ENCODE assay signal across 23 cellular contexts in the genomic region with DNA sequence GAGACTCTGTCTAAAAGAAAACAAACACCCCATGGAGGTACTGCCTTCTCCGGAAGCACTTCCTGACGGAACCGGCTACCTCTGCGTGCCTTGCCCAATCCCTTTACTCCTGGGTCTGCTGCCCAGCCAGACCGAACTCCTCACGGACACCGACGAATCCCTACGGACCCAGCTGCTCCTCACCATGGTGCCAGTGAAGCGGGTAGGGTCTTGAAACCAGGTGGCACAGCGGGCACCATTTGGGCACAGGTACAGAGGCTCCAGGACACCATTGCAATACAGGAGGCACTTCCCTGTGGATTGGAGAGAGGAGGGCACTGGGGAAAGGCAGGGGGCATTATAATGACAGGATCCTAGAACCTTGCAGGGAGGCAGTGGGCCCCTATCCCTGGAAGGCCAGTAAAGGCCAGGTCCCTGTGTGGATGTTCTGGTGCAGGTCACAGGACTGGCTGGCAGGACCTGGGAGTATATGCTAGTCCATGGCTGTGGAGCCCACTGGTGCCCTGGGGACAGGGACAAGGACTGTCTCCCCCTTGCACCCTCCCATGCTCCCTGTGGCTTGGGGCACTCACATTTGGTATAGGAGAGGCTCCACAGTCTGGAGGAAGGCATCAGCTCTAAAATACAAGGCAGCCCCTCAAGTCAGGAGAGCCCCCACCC. TPM values are rescaled to one million over a fixed set of nuclear protein-coding genes. Genes with fewer than 3 reads are reported as not detected.
DNase-seq lines count a peak whose midpoint lies in the region; ATAC-seq and TF ChIP-seq lines count a peak whose summit lies in the region.
"Had no signal": no experiment of that assay in that cellular context is flagged by ENCODE, and none has a peak within 500 bp of the region (broad histone marks: within the 10 kb centered on the region; RNA-seq: fewer than 3 reads in every experiment).

No MANE protein-coding gene starts in this region.

- H3K4me1 ChIP-seq in HCT116 (ENCODE audit: control insufficient read depth in 1 of 2, insufficient read depth in 2 of 2, low read length in 2 of 2): peaks cover 1 to 17% of the 10 kb centered on the region in 2 experiments; a peak in 3 of 4 replicates
- H3K4me1 ChIP-seq in left lung: peaks cover 16 to 36% of the 10 kb centered on the region in 2 donors

- no peaks in the 10 kb centered on the region for H3K9me3 ChIP-seq in HCT116 (ENCODE audit: control insufficient read depth in 1 of 2, insufficient read depth in 1 of 2, low read depth in 1 of 2, low read length in 2 of 2)
- no peaks in the 10 kb centered on the region for H3K9me3 ChIP-seq in left lung
- H3K9me3 ChIP-seq: esophagus squamous epithelium, right atrium auricular region, thyroid gland had no signal

- no peaks in the 10 kb centered on the region for H3K9me2 ChIP-seq in HCT116 (ENCODE audit: insufficient read depth)

- CTCF ChIA-PET in HCT116 (lab: Charles Lee): no interaction called here

- TF ChIP-seq POLR2A in HCT116 (IDR thresholded peaks at IDR 0.05; ENCODE audit: borderline replicate concordance, extremely low read depth, insufficient read depth, insufficient read length): no peak

- ATAC-seq in Right ventricle myocardium inferior: no peak
- no peak for ATAC-seq in Right ventricle myocardium superior (ENCODE audit: poor library complexity)
- ATAC-seq in HCT116: no peak
- ATAC-seq in stimulated activated effector memory CD8-positive, alpha-beta T cell treated with anti-CD3 and anti-CD28 coated beads, Interleukin-12 subunit alpha, Interleukin-12 subunit beta, amount 100 ng/mL, for 72 hours: no peak
- ATAC-seq in left lung: no peak
- ATAC-seq: activated CD8-positive, alpha-beta memory T cell treated with anti-CD3 and anti-CD28 coated beads, Interleukin-2, amount 10 ng/mL, durations not matched to agents 7 days and 5 days; GM23338; stimulated activated memory B cell treated with anti-CD40 and anti-IgM and Interleukin-4, amounts not matched to agents 10 μg/mL and 1 μg/mL and 100 μg/mL, for 72 hours had no signal

- peaks cover 24% of the 10 kb centered on the region for H3K4me1 Mint-ChIP-seq in brain
- peaks cover 39% of the 10 kb centered on the region for H3K4me1 Mint-ChIP-seq in stimulated activated effector memory CD8-positive, alpha-beta T cell treated with anti-CD3 and anti-CD28 coated beads, Interleukin-12 subunit alpha, Interleukin-12 subunit beta, amount 100 ng/mL, for 72 hours

- no peak for TF ChIP-seq CTCF in HCT116 (IDR thresholded peaks at IDR 0.05 in 2 of 3, conservative IDR thresholded peaks at IDR 0.05 in 1 of 3; ENCODE audit: borderline replicate concordance in 1 of 3, insufficient read depth in 1 of 3, low read depth in 2 of 3, low read length in 2 of 3)
- TF ChIP-seq CTCF in brain (conservative IDR thresholded peaks at IDR 0.05): no peak
- TF ChIP-seq CTCF in left lung (IDR thresholded peaks at IDR 0.05): no peak

- RAD21 ChIA-PET in HCT116 (lab: Charles Lee; ENCODE audit: low non-redundant PET in 1 of 2, low total read pairs in 2 of 2, uncharacterized antibody in 2 of 2, unreplicated experiment in 2 of 2): no interaction called here

- POLR2A ChIA-PET in HCT116 (lab: Charles Lee): no interaction called here

- H2AFZ ChIP-seq in HCT116 (ENCODE audit: low read depth, low read length, poor library complexity, severe bottlenecking): no peak overlapping the region
- H2AFZ ChIP-seq: GM23338 had no signal

- H3K36me3 Mint-ChIP-seq in brain: peaks cover 13% of the 10 kb centered on the region
- peaks cover 32% of the 10 kb centered on the region for H3K36me3 Mint-ChIP-seq in stimulated activated effector memory CD8-positive, alpha-beta T cell treated with anti-CD3 and anti-CD28 coated beads, Interleukin-12 subunit alpha, Interleukin-12 subunit beta, amount 100 ng/mL, for 72 hours

- no peaks in the 10 kb centered on the region for H3K27me3 ChIP-seq in HCT116 (ENCODE audit: insufficient read depth, low read length)
- H3K27me3 ChIP-seq in left lung: peaks cover under 1 to 12% of the 10 kb centered on the region in 2 donors
- H3K27me3 ChIP-seq: right atrium auricular region, thyroid gland had no signal

- BruUV-seq in HCT116 (replicated peaks; lab: Mats Ljungman, UMichigan): no TSS peak

- intact Hi-C loops in Right ventricle myocardium inferior (cut with DNase I): no loop called here
- intact Hi-C loops in Right ventricle myocardium superior (cut with DNase I): no loop called here
- intact Hi-C loops in HCT116 (cut with micrococcal nuclease): no loop called here
- intact Hi-C loops in left lung (cut with DNase I): loop anchor here in 1 of 2 donors (10.0 kb wide), 1 partner anchor 108 kb away; a partner anchor contains a TSS

- DNase-seq in Right ventricle myocardium inferior (ENCODE audit: missing footprints): peak; percentile 64
- no peak for DNase-seq in Right ventricle myocardium superior
- DNase-seq in HCT116 (ENCODE audit: low read depth, low spot score): no peak
- DNase-seq in stimulated activated effector memory CD8-positive, alpha-beta T cell treated with anti-CD3 and anti-CD28 coated beads, Interleukin-12 subunit alpha, Interleukin-12 subunit beta, amount 100 ng/mL, for 72 hours (ENCODE audit: low spot score in 2 of 2): no peak
- DNase-seq in left lung: no peak
- no peak for DNase-seq in amygdala (lab: John Stamatoyannopoulos, UW)
- DNase-seq: activated CD8-positive, alpha-beta memory T cell treated with anti-CD3 and anti-CD28 coated beads, Interleukin-2, amount 10 ng/mL, durations not matched to agents 7 days and 5 days; activated gamma-delta T cell treated with Interleukin-2 at 50 U/mL for 16 hours; effector CD8-positive, alpha-beta T cell; esophagus squamous epithelium; midbrain; NCI-H1436; NCI-H524 treated with DMSO at 0.1 percent for 48 hours; nucleus accumbens; SHP77 treated with DMSO at 0.1 percent for 48 hours; thyroid gland; WERI-Rb-1 had no signal

- H3K4me3 ChIP-seq in HCT116 (replicated peaks in 1 of 2; ENCODE audit: low read depth in 1 of 2, low read length in 2 of 2): no peak overlapping the region
- H3K4me3 ChIP-seq in left lung: no peak overlapping the region
- H3K4me3 ChIP-seq: GM23338, right atrium auricular region, thyroid gland had no signal

- peak overlapping the region; percentile 77; the same call in 1 of the 2 replicates for H3K4me2 ChIP-seq in HCT116 (ENCODE audit: low read length)
- H3K4me2 ChIP-seq: GM23338 had no signal

- H3K27me3 Mint-ChIP-seq in brain: peaks cover 18% of the 10 kb centered on the region

- no peak overlapping the region for H3K27ac Mint-ChIP-seq in brain
- no peak overlapping the region for H3K27ac Mint-ChIP-seq in stimulated activated effector memory CD8-positive, alpha-beta T cell treated with anti-CD3 and anti-CD28 coated beads, Interleukin-12 subunit alpha, Interleukin-12 subunit beta, amount 100 ng/mL, for 72 hours
- H3K27ac Mint-ChIP-seq: activated CD8-positive, alpha-beta memory T cell treated with anti-CD3 and anti-CD28 coated beads, Interleukin-2, amount 10 ng/mL, durations not matched to agents 7 days and 5 days; GM23338; stimulated activated memory B cell treated with anti-CD40 and anti-IgM and Interleukin-4, amounts not matched to agents 10 μg/mL and 1 μg/mL and 100 μg/mL, for 72 hours had no signal

- H3K9me3 Mint-ChIP-seq in brain: peaks cover 0 to 7% (median under 1%) of the 10 kb centered on the region in 5 experiments
- H3K9me3 Mint-ChIP-seq in stimulated activated effector memory CD8-positive, alpha-beta T cell treated with anti-CD3 and anti-CD28 coated beads, Interleukin-12 subunit alpha, Interleukin-12 subunit beta, amount 100 ng/mL, for 72 hours: no peaks in the 10 kb centered on the region
- H3K9me3 Mint-ChIP-seq: GM23338; stimulated activated memory B cell treated with anti-CD40 and anti-IgM and Interleukin-4, amounts not matched to agents 10 μg/mL and 1 μg/mL and 100 μg/mL, for 72 hours had no signal

- H3K9ac ChIP-seq in HCT116 (ENCODE audit: low read length): no peak overlapping the region

- peak overlapping the region in 4 of 5 experiments; percentile 27 to 86 (median 62) for H3K4me3 Mint-ChIP-seq in brain
- H3K4me3 Mint-ChIP-seq in stimulated activated effector memory CD8-positive, alpha-beta T cell treated with anti-CD3 and anti-CD28 coated beads, Interleukin-12 subunit alpha, Interleukin-12 subunit beta, amount 100 ng/mL, for 72 hours: peak overlapping the region; percentile 91
- H3K4me3 Mint-ChIP-seq: activated CD8-positive, alpha-beta memory T cell treated with anti-CD3 and anti-CD28 coated beads, Interleukin-2, amount 10 ng/mL, durations not matched to agents 7 days and 5 days had no signal

- H3K27ac ChIP-seq in HCT116 (ENCODE audit: low read depth, low read length) (no peak overlapping the region; the same call in 1 of the 2 replicates), left lung (no peak overlapping the region)
- H3K27ac ChIP-seq: esophagus squamous epithelium, right atrium auricular region, thyroid gland, WERI-Rb-1 had no signal

- no peak for TF ChIP-seq RAD21 in HCT116 (IDR thresholded peaks at IDR 0.05; ENCODE audit: low read depth)

- H3K79me2 ChIP-seq in HCT116 (ENCODE audit: insufficient read depth, low read length): peaks cover 55% of the 10 kb centered on the region

- H4K20me1 ChIP-seq in HCT116 (ENCODE audit: insufficient read depth): no peaks in the 10 kb centered on the region

- H3K36me3 ChIP-seq in HCT116 (ENCODE audit: control insufficient read depth in 1 of 2, insufficient read depth in 2 of 2, low read length in 2 of 2): peaks cover 19 to 33% of the 10 kb centered on the region in 2 experiments; a peak in 3 of 4 replicates
- peaks cover 0 to 45% of the 10 kb centered on the region in 2 donors for H3K36me3 ChIP-seq in left lung

RNA-seq across cellular contexts. Expression of a gene that starts 2.3 kb away (rescaled TPM):
- total RNA-seq in Right ventricle myocardium inferior: 50.6 TPM
- 45.0 TPM for total RNA-seq in Right ventricle myocardium superior
- total RNA-seq in HCT116 (2021; ENCODE audit: unreplicated experiment): 326 TPM
- 372 and 379 TPM in 2 replicates for polyA plus RNA-seq in HCT116 (2012)
- 153 TPM for polyA plus RNA-seq in brain (ENCODE audit: insufficient read depth, low read depth, low replicate concordance)
- total RNA-seq in left lung: 100 to 1,000 TPM; 120 to 121 TPM

RNA-seq across cellular contexts. Expression of a gene that starts 14.0 kb away (rescaled TPM):
- 0.49 TPM for total RNA-seq in Right ventricle myocardium inferior
- total RNA-seq in Right ventricle myocardium superior: 0.22 TPM
- total RNA-seq in HCT116 (2021; ENCODE audit: unreplicated experiment): 0.61 TPM
- 0.72 and 1.3 TPM in 2 replicates for polyA plus RNA-seq in HCT116 (2012)
- 304 TPM for polyA plus RNA-seq in brain (ENCODE audit: insufficient read depth, low read depth, low replicate concordance)
- under 1 TPM; 0.08 to 0.38 TPM for total RNA-seq in left lung

RNA-seq across cellular contexts. Expression of a gene that starts 22.7 kb away (rescaled TPM):
- total RNA-seq in Right ventricle myocardium inferior (150 TPM), Right ventricle myocardium superior (135 TPM), HCT116 (2021; ENCODE audit: unreplicated experiment) (206 TPM), left lung (100 to 1,000 TPM; 563 to 616 TPM)
- 276 and 326 TPM in 2 replicates for polyA plus RNA-seq in HCT116 (2012)
- polyA plus RNA-seq in brain (ENCODE audit: insufficient read depth, low read depth, low replicate concordance): 164 TPM

RNA-seq across cellular contexts. Expression of a gene that starts 41.3 kb away (rescaled TPM):
- total RNA-seq in Right ventricle myocardium inferior (0.70 TPM), Right ventricle myocardium superior (0.62 TPM), HCT116 (2021; ENCODE audit: unreplicated experiment) (18.0 TPM), left lung (1 to 10 TPM; 1.4 to 4.3 TPM)
- polyA plus RNA-seq in HCT116 (2012): 12.5 and 12.7 TPM in 2 replicates
- polyA plus RNA-seq in brain (ENCODE audit: insufficient read depth, low read depth, low replicate concordance): 62.5 TPM
- total RNA-seq: T-helper 1 cell treated with Interleukin-12 subunit alpha and Interleukin-12 subunit beta and Interleukin-4 antibody, amounts not matched to agents 30 ng/mL and 1 ng/mL, for 36 hours had no signal

RNA-seq across cellular contexts. Expression of a gene that starts 54.4 kb away (rescaled TPM):
- total RNA-seq in Right ventricle myocardium inferior: 0.08 TPM
- 0.30 TPM for total RNA-seq in Right ventricle myocardium superior
- 0.22 TPM for total RNA-seq in HCT116 (2021; ENCODE audit: unreplicated experiment)
- polyA plus RNA-seq in HCT116 (2012): 0.03 TPM in 1 of 2 replicates, not detected in the other
- 0.34 TPM for polyA plus RNA-seq in brain (ENCODE audit: insufficient read depth, low read depth, low replicate concordance)
- 1 to 10 TPM in 1 of 2 donors, under 1 TPM in 1; 0.58 to 1.4 TPM for total RNA-seq in left lung
- total RNA-seq: activated CD8-positive, alpha-beta memory T cell treated with anti-CD3 and anti-CD28 coated beads, Interleukin-2, amount 10 ng/mL, durations not matched to agents 7 days and 5 days; astrocyte; esophagus squamous epithelium; GM23338; T-helper 1 cell treated with Interleukin-12 subunit alpha and Interleukin-12 subunit beta and Interleukin-4 antibody, amounts not matched to agents 30 ng/mL and 1 ng/mL, for 36 hours had no signal
- polyA plus RNA-seq: GM23338 had no signal
